22 cellular contexts compared by ENCODE assay signal in the genomic region with DNA sequence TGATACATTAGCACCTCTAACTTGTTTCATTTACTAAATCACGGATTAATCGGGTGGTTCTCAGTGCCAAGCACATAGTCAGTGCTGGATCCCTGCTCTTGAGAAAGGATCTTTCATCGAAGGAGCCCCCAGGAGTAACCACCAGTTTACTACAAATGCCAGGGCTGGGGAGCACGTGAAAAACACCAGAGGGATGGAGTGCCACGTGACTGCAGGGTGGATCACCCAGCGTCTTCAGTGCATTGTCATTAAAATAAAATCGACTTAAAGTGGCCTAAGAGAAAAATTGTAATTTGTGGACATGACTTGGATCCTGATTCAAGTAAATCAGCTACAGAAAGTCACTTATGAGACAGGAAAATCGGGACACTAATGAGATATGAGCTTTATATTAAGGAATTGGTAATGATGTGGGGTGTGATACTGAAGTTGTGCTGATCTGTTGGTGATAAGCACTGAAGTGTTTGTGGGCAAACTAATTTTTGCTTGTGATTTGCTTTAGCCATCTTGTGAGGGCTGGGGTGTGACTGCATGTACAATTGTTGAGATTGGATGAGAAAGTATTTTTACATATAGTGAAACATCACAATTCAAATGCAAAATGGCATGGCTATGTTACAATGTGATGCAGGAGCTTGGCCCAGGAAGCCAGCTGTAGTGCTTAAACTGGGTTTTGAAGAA.
DNase-seq lines count a peak whose midpoint lies in the region; ATAC-seq and TF ChIP-seq lines count a peak whose summit lies in the region.
"Had no signal": no experiment of that assay in that cellular context is flagged by ENCODE, and none has a peak within 500 bp of the region (broad histone marks: within the 10 kb centered on the region; RNA-seq: fewer than 3 reads in every experiment).

No MANE protein-coding gene starts in this region.

- no peaks in the 10 kb centered on the region for H3K9me3 ChIP-seq in colonic mucosa
- H3K9me3 ChIP-seq: gastroesophageal sphincter, SJSA1 had no signal

- H3K27ac ChIP-seq in colonic mucosa = no peak overlapping the region
- H3K27ac ChIP-seq: gastroesophageal sphincter, PC-9, SJSA1 had no signal

- H3K9ac ChIP-seq in colonic mucosa (ENCODE audit: low read depth in 2 of 2, low read length in 2 of 2) = no peak overlapping the region

- H3K4me1 Mint-ChIP-seq in activated T-cell treated with anti-CD3 and anti-CD28 coated beads, Interleukin-2, amount 50 U/mL, for 72 hours (ENCODE audit: low read depth) = peaks cover 98% of the 10 kb centered on the region
- H3K4me1 Mint-ChIP-seq in activated T-cell treated with anti-CD3 and anti-CD28 coated beads, Interleukin-2, amount 50 U/mL, for 4 hours (ENCODE audit: low read depth) = peaks cover 91% of the 10 kb centered on the region
- H3K4me1 Mint-ChIP-seq in activated B cell treated with CpG ODN at 0.5 μM for 24 hours = peaks cover 91% of the 10 kb centered on the region
- peaks cover 63 to 88% of the 10 kb centered on the region in 2 donors for H3K4me1 Mint-ChIP-seq in effector memory CD8-positive, alpha-beta T cell (ENCODE audit: low read depth in 2 of 2)
- H3K4me1 Mint-ChIP-seq in stimulated activated effector memory CD8-positive, alpha-beta T cell treated with anti-CD3 and anti-CD28 coated beads, Interleukin-12 subunit alpha, Interleukin-12 subunit beta, amount 100 ng/mL, for 72 hours = peaks cover 84% of the 10 kb centered on the region

- in situ Hi-C loops in GM13977 (cut with MboI; ENCODE audit: low pct_unique_long_range_greater_than_20kb, low sequenced_read_pairs, unreplicated experiment) = no loop called here

- peaks cover 5% of the 10 kb centered on the region for H3K4me1 ChIP-seq in colonic mucosa
- H3K4me1 ChIP-seq: SJSA1 had no signal

- H3K36me3 Mint-ChIP-seq in activated T-cell treated with anti-CD3 and anti-CD28 coated beads, Interleukin-2, amount 50 U/mL, for 72 hours (ENCODE audit: insufficient read depth in 2 of 2) = peaks cover 16 to 40% of the 10 kb centered on the region in 2 donors
- peaks cover 23% of the 10 kb centered on the region for H3K36me3 Mint-ChIP-seq in activated T-cell treated with anti-CD3 and anti-CD28 coated beads, Interleukin-2, amount 50 U/mL, for 4 hours (ENCODE audit: insufficient read depth)
- peaks cover 7% of the 10 kb centered on the region for H3K36me3 Mint-ChIP-seq in activated B cell treated with CpG ODN at 0.5 μM for 24 hours (ENCODE audit: low read depth)
- H3K36me3 Mint-ChIP-seq in effector memory CD8-positive, alpha-beta T cell (ENCODE audit: insufficient read depth) = no peaks in the 10 kb centered on the region
- H3K36me3 Mint-ChIP-seq in stimulated activated effector memory CD8-positive, alpha-beta T cell treated with anti-CD3 and anti-CD28 coated beads, Interleukin-12 subunit alpha, Interleukin-12 subunit beta, amount 100 ng/mL, for 72 hours = peaks cover 24% of the 10 kb centered on the region
- H3K36me3 Mint-ChIP-seq: mesothelial cell of epicardium had no signal

- no peaks in the 10 kb centered on the region for H3K36me3 ChIP-seq in colonic mucosa
- H3K36me3 ChIP-seq: gastroesophageal sphincter, SJSA1 had no signal

- H3K9me3 Mint-ChIP-seq in activated T-cell treated with anti-CD3 and anti-CD28 coated beads, Interleukin-2, amount 50 U/mL, for 72 hours = peaks cover 5 to 6% of the 10 kb centered on the region in 2 donors
- peaks cover 5% of the 10 kb centered on the region for H3K9me3 Mint-ChIP-seq in activated T-cell treated with anti-CD3 and anti-CD28 coated beads, Interleukin-2, amount 50 U/mL, for 4 hours
- peaks cover 3% of the 10 kb centered on the region for H3K9me3 Mint-ChIP-seq in activated B cell treated with CpG ODN at 0.5 μM for 24 hours
- H3K9me3 Mint-ChIP-seq in effector memory CD8-positive, alpha-beta T cell = no peaks in the 10 kb centered on the region
- H3K9me3 Mint-ChIP-seq in stimulated activated effector memory CD8-positive, alpha-beta T cell treated with anti-CD3 and anti-CD28 coated beads, Interleukin-12 subunit alpha, Interleukin-12 subunit beta, amount 100 ng/mL, for 72 hours = peaks cover 3% of the 10 kb centered on the region
- H3K9me3 Mint-ChIP-seq: CD14-positive monocyte, mesothelial cell of epicardium had no signal

- H3K27ac Mint-ChIP-seq in activated T-cell treated with anti-CD3 and anti-CD28 coated beads, Interleukin-2, amount 50 U/mL, for 72 hours = peak overlapping the region; percentile 96
- peak overlapping the region; percentile 57 for H3K27ac Mint-ChIP-seq in activated B cell treated with CpG ODN at 0.5 μM for 24 hours
- peak overlapping the region; percentile 88 to 89 for H3K27ac Mint-ChIP-seq in effector memory CD8-positive, alpha-beta T cell
- H3K27ac Mint-ChIP-seq in stimulated activated effector memory CD8-positive, alpha-beta T cell treated with anti-CD3 and anti-CD28 coated beads, Interleukin-12 subunit alpha, Interleukin-12 subunit beta, amount 100 ng/mL, for 72 hours = peak overlapping the region; percentile 96

- no peaks in the 10 kb centered on the region for H3K27me3 ChIP-seq in colonic mucosa
- H3K27me3 ChIP-seq: gastroesophageal sphincter, SJSA1 had no signal

- POLR2A ChIA-PET in activated B cell treated with CpG ODN at 0.5 μM for 24 hours (lab: Charles Lee) = interaction anchor here (1.1 kb wide), 1 partner anchor 26 kb away, joined by 3 read pairs; no protein-coding TSS in a partner anchor

- TF ChIP-seq CTCF in activated B cell treated with CpG ODN at 0.5 μM for 24 hours (IDR thresholded peaks at IDR 0.05) (no peak), colonic mucosa (IDR thresholded peaks at IDR 0.05) (no peak), GM13977 (IDR thresholded peaks at IDR 0.05; ENCODE audit: extremely low read depth, insufficient read depth, missing control alignments) (no peak)

- no peak overlapping the region for H3K4me3 ChIP-seq in colonic mucosa
- H3K4me3 ChIP-seq: gastroesophageal sphincter, PC-9, SJSA1, smooth muscle cell had no signal

- no peak for ATAC-seq in activated T-cell treated with anti-CD3 and anti-CD28 coated beads, Interleukin-2, amount 50 U/mL, for 72 hours (replicated peaks in 1 of 2)
- ATAC-seq in activated T-cell treated with anti-CD3 and anti-CD28 coated beads, Interleukin-2, amount 50 U/mL, for 4 hours = no peak
- no peak for ATAC-seq in activated B cell treated with CpG ODN at 0.5 μM for 24 hours (ENCODE audit: low read depth)
- peak; percentile 60 for ATAC-seq in effector memory CD8-positive, alpha-beta T cell (replicated peaks)
- ATAC-seq in stimulated activated effector memory CD8-positive, alpha-beta T cell treated with anti-CD3 and anti-CD28 coated beads, Interleukin-12 subunit alpha, Interleukin-12 subunit beta, amount 100 ng/mL, for 72 hours = no peak
- ATAC-seq: esophagus mucosa, gastroesophageal sphincter, left cardiac atrium had no signal

- intact Hi-C loops in activated B cell treated with CpG ODN at 0.5 μM for 24 hours (cut with micrococcal nuclease) (no loop called here), colonic mucosa (cut with DNase I) (no loop called here)

- peak overlapping the region; percentile 33 to 84 for H3K4me3 Mint-ChIP-seq in activated T-cell treated with anti-CD3 and anti-CD28 coated beads, Interleukin-2, amount 50 U/mL, for 72 hours
- H3K4me3 Mint-ChIP-seq in activated T-cell treated with anti-CD3 and anti-CD28 coated beads, Interleukin-2, amount 50 U/mL, for 4 hours = no peak overlapping the region
- peak overlapping the region; percentile 9 for H3K4me3 Mint-ChIP-seq in activated B cell treated with CpG ODN at 0.5 μM for 24 hours
- peak overlapping the region; percentile 45 to 66 for H3K4me3 Mint-ChIP-seq in effector memory CD8-positive, alpha-beta T cell
- H3K4me3 Mint-ChIP-seq in stimulated activated effector memory CD8-positive, alpha-beta T cell treated with anti-CD3 and anti-CD28 coated beads, Interleukin-12 subunit alpha, Interleukin-12 subunit beta, amount 100 ng/mL, for 72 hours = peak overlapping the region; percentile 13
- H3K4me3 Mint-ChIP-seq: CD14-positive monocyte, mesothelial cell of epicardium had no signal

- CTCF ChIA-PET in activated B cell treated with CpG ODN at 0.5 μM for 24 hours (lab: Charles Lee) = interaction anchor here (1.1 kb wide), 1 partner anchor 33 kb away, joined by 3 read pairs; no protein-coding TSS in a partner anchor

- H3K27me3 Mint-ChIP-seq in activated T-cell treated with anti-CD3 and anti-CD28 coated beads, Interleukin-2, amount 50 U/mL, for 72 hours (ENCODE audit: low read depth) = no peaks in the 10 kb centered on the region
- H3K27me3 Mint-ChIP-seq in activated T-cell treated with anti-CD3 and anti-CD28 coated beads, Interleukin-2, amount 50 U/mL, for 4 hours (ENCODE audit: low read depth) = no peaks in the 10 kb centered on the region
- no peaks in the 10 kb centered on the region for H3K27me3 Mint-ChIP-seq in activated B cell treated with CpG ODN at 0.5 μM for 24 hours
- H3K27me3 Mint-ChIP-seq in effector memory CD8-positive, alpha-beta T cell = no peaks in the 10 kb centered on the region

- DNase-seq in activated T-cell treated with anti-CD3 and anti-CD28 coated beads, Interleukin-2, amount 50 U/mL, for 72 hours = no peak
- no peak for DNase-seq in activated T-cell treated with anti-CD3 and anti-CD28 coated beads, Interleukin-2, amount 50 U/mL, for 4 hours
- DNase-seq in activated B cell treated with CpG ODN at 0.5 μM for 24 hours (no peak), colonic mucosa (no peak), GM13977 (ENCODE audit: low spot score) (no peak), NCI-H446 (lab: John Stamatoyannopoulos, UW) (no peak)
- DNase-seq in effector memory CD8-positive, alpha-beta T cell = no peak
- DNase-seq in stimulated activated effector memory CD8-positive, alpha-beta T cell treated with anti-CD3 and anti-CD28 coated beads, Interleukin-12 subunit alpha, Interleukin-12 subunit beta, amount 100 ng/mL, for 72 hours (ENCODE audit: low spot score in 2 of 2) = peak in 1 of 2 donors; percentile 6
- DNase-seq: activated CD4-positive, CD25-positive, alpha-beta regulatory T cell treated with anti-CD3 and anti-CD28 coated beads, Interleukin-2, amount 50 U/mL, for 72 hours; activated T-cell treated with anti-CD3 and anti-CD28 coated beads for 4 hours; DMS79; left cardiac atrium; NCI-H146; NCI-H82; PC-9; T-helper 9 cell had no signal
